In the genomic region with DNA sequence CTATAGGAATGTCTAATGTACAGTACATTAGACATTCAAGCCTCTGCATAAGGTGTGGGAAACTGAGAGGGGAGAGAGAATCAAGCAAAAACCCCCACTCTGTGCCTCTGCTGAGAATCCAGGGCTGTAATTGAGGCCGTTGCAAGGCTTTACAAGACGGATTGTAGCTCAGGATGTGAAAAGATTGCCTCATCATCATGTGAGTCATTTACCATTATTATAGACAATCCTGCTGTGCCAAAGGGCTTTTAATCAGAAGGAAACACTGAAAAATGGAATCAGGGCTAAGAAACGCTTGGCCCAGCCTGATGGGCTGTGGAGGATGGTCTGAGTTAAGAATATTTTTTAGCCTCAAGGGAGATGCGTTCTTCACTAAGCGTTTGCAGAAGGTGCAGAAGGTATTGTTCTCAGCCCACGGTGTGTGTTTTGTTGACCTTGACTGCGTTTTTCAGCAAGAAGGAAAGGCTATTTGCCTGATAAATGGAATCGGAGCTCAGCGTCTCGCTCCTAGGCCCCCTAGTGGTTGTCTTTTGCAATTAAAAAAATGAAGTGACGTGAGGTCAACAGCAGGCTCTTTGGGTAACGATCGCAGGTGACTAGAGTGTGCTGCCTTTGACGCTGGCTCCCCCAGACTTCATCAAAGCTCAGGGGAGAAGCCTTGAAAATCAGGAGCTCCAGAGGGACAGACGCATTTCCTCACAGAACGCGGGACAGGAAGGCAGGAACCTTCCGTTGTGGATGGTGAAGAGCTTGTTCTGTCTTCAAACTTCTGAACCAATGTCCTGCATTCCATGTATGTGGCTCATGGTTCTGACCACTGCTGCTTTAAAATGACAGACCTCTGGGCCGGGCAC, we compare ENCODE assay signal across 8 cellular contexts.
DNase-seq lines count a peak whose midpoint lies in the region; ATAC-seq and TF ChIP-seq lines count a peak whose summit lies in the region.

No MANE protein-coding gene starts in this region.

- ATAC-seq in HG02938 (IDR thresholded peaks at IDR 0.05; ENCODE audit: unreplicated experiment) = peak; percentile 50
- peak; percentile 77 for ATAC-seq in central memory CD8-positive, alpha-beta T cell (replicated peaks; ENCODE audit: extremely low read depth, poor library complexity, severe bottlenecking)

- H3K4me3 Mint-ChIP-seq in central memory CD8-positive, alpha-beta T cell = peak overlapping the region; percentile 77

- peaks cover 23% of the 10 kb centered on the region for H3K4me1 Mint-ChIP-seq in central memory CD8-positive, alpha-beta T cell

- H3K27me3 Mint-ChIP-seq in central memory CD8-positive, alpha-beta T cell = no peaks in the 10 kb centered on the region

- peak overlapping the region; percentile 98 for H3K27ac Mint-ChIP-seq in central memory CD8-positive, alpha-beta T cell (ENCODE audit: low read depth)

- peaks cover 5% of the 10 kb centered on the region for H3K36me3 Mint-ChIP-seq in central memory CD8-positive, alpha-beta T cell (ENCODE audit: insufficient read depth)

- TF ChIP-seq CTCF in GM12873 (IDR thresholded peaks at IDR 0.05; ENCODE audit: insufficient read depth, low read depth, low read length, missing control alignments) = peak; percentile 86

- no peaks in the 10 kb centered on the region for H3K9me3 Mint-ChIP-seq in central memory CD8-positive, alpha-beta T cell

- DNase-seq in T follicular helper cell (ENCODE audit: low read depth) (peak; percentile 44), left kidney (ENCODE audit: low read depth, low spot score) (peak; percentile 92), midbrain (lab: John Stamatoyannopoulos, UW) (no peak), amygdala (lab: John Stamatoyannopoulos, UW) (no peak)
- peak; percentile 37 to 66 for DNase-seq in central memory CD8-positive, alpha-beta T cell (ENCODE audit: low spot score in 2 of 2)
- DNase-seq in stimulated activated CD4-positive, alpha-beta T cell treated with anti-CD3 and anti-CD28 coated beads, Interleukin-4, amount 100 ng/mL, for 4 hours = peak; percentile 27 to 61

Comparison
In these comparisons a context has a peak if more than half of its experiments do, and no peak if none do; other contexts are left out.
1. DNase-seq: peak in T follicular helper cell (single experiment), central memory CD8-positive, alpha-beta T cell (2 of 2), left kidney (single experiment) and stimulated activated CD4-positive, alpha-beta T cell treated with anti-CD3 and anti-CD28 coated beads, Interleukin-4, amount 100 ng/mL, for 4 hours (2 of 2); none in midbrain (single experiment) and amygdala (0 of 56).